8 cellular contexts compared by ENCODE assay signal in genomic region chr13:80235131-80235530, GRCh38.
A peak's percentile ranks its signal among the peaks of the same experiment; 100 is the strongest.
DNase-seq lines count a peak whose midpoint lies in the region; ATAC-seq and TF ChIP-seq lines count a peak whose summit lies in the region.

No MANE protein-coding gene starts in this region.

- intact Hi-C loops in Calu3 (cut with micrococcal nuclease; ENCODE audit: unreplicated experiment) = loop anchor here (5.0 to 10.0 kb wide), 2 partner anchors 103 to 460 kb away; no protein-coding TSS in a partner anchor

- no TSS peak for BruUV-seq in Calu3 (replicated peaks; lab: Mats Ljungman, UMichigan)

- H3K9me3 ChIP-seq in tibial nerve = no peaks in the 10 kb centered on the region

- WGBS in tibial nerve, 2 donors = 18 to 19% methylated on average over 5 of the region's 5 CpGs

- H3K4me3 ChIP-seq in tibial nerve = no peak overlapping the region

- DNase-seq in Calu3 (no peak), MV-4-11 (lab: John Stamatoyannopoulos, UW) (peak; percentile 97), foreskin melanocyte (peak; percentile 44), tibial nerve (ENCODE audit: low spot score in 2 of 2) (no peak), NCI-H187 (lab: John Stamatoyannopoulos, UW) (no peak), NCI-H510A treated with DMSO at 0.1 percent for 48 hours (lab: John Stamatoyannopoulos, UW) (no peak)
- no peak for DNase-seq in activated effector memory CD4-positive, alpha-beta T cell treated with Interleukin-2 at 50 U/mL for 16 hours

- peaks cover 16% of the 10 kb centered on the region for H3K4me1 Mint-ChIP-seq in Calu3 (ENCODE audit: low read depth, unreplicated experiment)

- TF ChIP-seq EP300 in tibial nerve (IDR thresholded peaks at IDR 0.05) = peak in 1 of 2 donors; percentile 13

- no peak overlapping the region for H3K27ac Mint-ChIP-seq in Calu3 (ENCODE audit: unreplicated experiment)

- no peaks in the 10 kb centered on the region for H3K27me3 ChIP-seq in tibial nerve

- no peaks in the 10 kb centered on the region for H3K9me3 Mint-ChIP-seq in Calu3 (ENCODE audit: low read depth, unreplicated experiment)

- CTCF ChIA-PET in Calu3 (lab: Charles Lee) = no interaction called here

- peak overlapping the region in 2 of 4 donors; percentile 7 to 66 for H3K27ac ChIP-seq in tibial nerve

- no peaks in the 10 kb centered on the region for H3K36me3 ChIP-seq in tibial nerve

- TF ChIP-seq CTCF in Calu3 (IDR thresholded peaks at IDR 0.05; ENCODE audit: unreplicated experiment) = no peak
- no peak for TF ChIP-seq CTCF in tibial nerve (IDR thresholded peaks at IDR 0.05)

- no peak for TF ChIP-seq POLR2A in tibial nerve (IDR thresholded peaks at IDR 0.05)

- H3K4me1 ChIP-seq in tibial nerve = peaks cover 0 to 12% (median 6%) of the 10 kb centered on the region in 4 donors

- no peaks in the 10 kb centered on the region for H3K27me3 Mint-ChIP-seq in Calu3 (ENCODE audit: unreplicated experiment)

- no peaks in the 10 kb centered on the region for H3K36me3 Mint-ChIP-seq in Calu3 (ENCODE audit: insufficient read depth, unreplicated experiment)

- peak; percentile 84 for ATAC-seq in GM21786 (IDR thresholded peaks at IDR 0.05; ENCODE audit: unreplicated experiment)

- peak overlapping the region; percentile 30 for H3K4me3 Mint-ChIP-seq in Calu3 (ENCODE audit: low read depth, unreplicated experiment)

Comparison
In these comparisons a context has a peak if more than half of its experiments do, and no peak if none do; other contexts are left out.
1. DNase-seq: peak in MV-4-11 (single experiment) and foreskin melanocyte (single experiment); none in Calu3 (single experiment), activated effector memory CD4-positive, alpha-beta T cell treated with Interleukin-2 at 50 U/mL for 16 hours (single experiment), tibial nerve (0 of 2), NCI-H187 (0 of 2) and NCI-H510A treated with DMSO at 0.1 percent for 48 hours (single experiment).